ENCODE assay signal across 17 cellular contexts in genomic region chr5:15585826-15586591, GRCh38.
"Had no signal": no experiment of that assay in that cellular context is flagged by ENCODE, and none has a peak within 500 bp of the region (broad histone marks: within the 10 kb centered on the region; RNA-seq: fewer than 3 reads in every experiment).

No MANE protein-coding gene starts in this region.

- H3K27me3 ChIP-seq: adrenal gland, body of pancreas, colonic mucosa, heart left ventricle, ovary had no signal

- H3K4me1 Mint-ChIP-seq: activated CD4-positive, alpha-beta memory T cell treated with anti-CD3 and anti-CD28 coated beads, Interleukin-2, amount 10 ng/mL, durations not matched to agents 7 days and 5 days; activated naive CD4-positive, alpha-beta T cell treated with anti-CD3 and anti-CD28 coated beads, Interleukin-2, amount 50 U/mL, for 24 hours; immature natural killer cell; stimulated activated effector memory CD8-positive, alpha-beta T cell treated with anti-CD3 and anti-CD28 coated beads, Interleukin-12 subunit alpha, Interleukin-12 subunit beta, amount 100 ng/mL, for 72 hours; T-helper 17 cell had no signal

- H3K36me3 ChIP-seq: adrenal gland, colonic mucosa, ovary had no signal

- H3K9me3 ChIP-seq: adrenal gland, body of pancreas, colonic mucosa, ovary had no signal

- H3K27ac ChIP-seq: body of pancreas, colonic mucosa, heart left ventricle, ovary had no signal

- H3K4me3 ChIP-seq: adrenal gland, body of pancreas, colonic mucosa, heart left ventricle, ovary had no signal

- H3K27ac Mint-ChIP-seq: activated CD4-positive, alpha-beta memory T cell treated with anti-CD3 and anti-CD28 coated beads, Interleukin-2, amount 10 ng/mL, durations not matched to agents 7 days and 5 days; activated naive CD4-positive, alpha-beta T cell treated with anti-CD3 and anti-CD28 coated beads, Interleukin-2, amount 50 U/mL, for 24 hours; immature natural killer cell; stimulated activated effector memory CD8-positive, alpha-beta T cell treated with anti-CD3 and anti-CD28 coated beads, Interleukin-12 subunit alpha, Interleukin-12 subunit beta, amount 100 ng/mL, for 72 hours; T-helper 17 cell; WTC11 had no signal

- H3K4me1 ChIP-seq: body of pancreas, colonic mucosa had no signal

- H3K36me3 Mint-ChIP-seq: activated naive CD4-positive, alpha-beta T cell treated with anti-CD3 and anti-CD28 coated beads, Interleukin-2, amount 50 U/mL, for 24 hours; stimulated activated effector memory CD8-positive, alpha-beta T cell treated with anti-CD3 and anti-CD28 coated beads, Interleukin-12 subunit alpha, Interleukin-12 subunit beta, amount 100 ng/mL, for 72 hours had no signal

- H3K4me3 Mint-ChIP-seq: activated CD4-positive, alpha-beta memory T cell treated with anti-CD3 and anti-CD28 coated beads, Interleukin-2, amount 10 ng/mL, durations not matched to agents 7 days and 5 days; activated naive CD4-positive, alpha-beta T cell treated with anti-CD3 and anti-CD28 coated beads, Interleukin-2, amount 50 U/mL, for 24 hours; activated T-cell treated with anti-CD3 and anti-CD28 coated beads, Interleukin-2, amount 50 U/mL, for 4 hours; immature natural killer cell; neural crest cell; stimulated activated effector memory CD8-positive, alpha-beta T cell treated with anti-CD3 and anti-CD28 coated beads, Interleukin-12 subunit alpha, Interleukin-12 subunit beta, amount 100 ng/mL, for 72 hours; T-helper 17 cell; WTC11 had no signal

- DNase-seq: activated CD4-positive, alpha-beta memory T cell treated with anti-CD3 and anti-CD28 coated beads, Interleukin-2, amount 10 ng/mL, durations not matched to agents 7 days and 5 days; activated CD4-positive, alpha-beta T cell treated with anti-CD3 and anti-CD28 coated beads for 4 hours; activated effector memory CD4-positive, alpha-beta T cell treated with Interleukin-2 at 50 U/mL for 16 hours; activated T-cell treated with anti-CD3 and anti-CD28 coated beads, Interleukin-2, amount 50 U/mL, for 4 hours; adrenal gland; body of pancreas; caudate nucleus; colonic mucosa; heart left ventricle; immature natural killer cell; ovary; stimulated activated CD4-positive, alpha-beta T cell treated with anti-CD3 and anti-CD28 coated beads, Interleukin-12 subunit alpha, Interleukin-12 subunit beta, amount 100 ng/mL, for 4 hours; T-helper 17 cell had no signal

- H3K27me3 Mint-ChIP-seq: activated CD4-positive, alpha-beta memory T cell treated with anti-CD3 and anti-CD28 coated beads, Interleukin-2, amount 10 ng/mL, durations not matched to agents 7 days and 5 days; activated naive CD4-positive, alpha-beta T cell treated with anti-CD3 and anti-CD28 coated beads, Interleukin-2, amount 50 U/mL, for 24 hours; T-helper 17 cell had no signal
